In genomic region chr6:83215131-83216047, GRCh38 we compare ENCODE assay signal across 8 cellular contexts. TPM values are rescaled to one million over a fixed set of nuclear protein-coding genes. Genes with fewer than 3 reads are reported as not detected.
DNase-seq lines count a peak whose midpoint lies in the region; ATAC-seq and TF ChIP-seq lines count a peak whose summit lies in the region.

No MANE protein-coding gene starts in this region.

- H3K27me3 Mint-ChIP-seq in naive B cell: peaks cover 23 to 28% (median 25%) of the 10 kb centered on the region in 3 donors

- H3K27ac ChIP-seq in thoracic aorta: peak overlapping the region; percentile 55 to 71

- H3K4me1 Mint-ChIP-seq in naive B cell: no peaks in the 10 kb centered on the region

- TF ChIP-seq CTCF in epithelial cell of esophagus (IDR thresholded peaks at IDR 0.05; ENCODE audit: insufficient read depth, low read depth, low read length, missing control alignments): peak; percentile 96
- peak; percentile 63 for TF ChIP-seq CTCF in thoracic aorta (IDR thresholded peaks at IDR 0.05)

- H3K4me1 ChIP-seq in thoracic aorta (ENCODE audit: control insufficient read depth in 1 of 2, low read depth in 2 of 2): peaks cover 0 to 17% of the 10 kb centered on the region in 2 donors

- H3K27me3 ChIP-seq in thoracic aorta (replicated peaks; ENCODE audit: insufficient read depth): no peaks in the 10 kb centered on the region

- no peak overlapping the region for H3K4me3 Mint-ChIP-seq in naive B cell

- no peaks in the 10 kb centered on the region for H3K9me3 ChIP-seq in thoracic aorta

- no peaks in the 10 kb centered on the region for H3K36me3 ChIP-seq in thoracic aorta

- H3K4me3 ChIP-seq in epithelial cell of esophagus (ENCODE audit: low read length) (no peak overlapping the region), thoracic aorta (no peak overlapping the region)

- peak overlapping the region in 1 of 6 donors; percentile 64 for H3K27ac Mint-ChIP-seq in naive B cell

- H3K9me3 Mint-ChIP-seq in naive B cell: no peaks in the 10 kb centered on the region

- ATAC-seq in GM21360 (IDR thresholded peaks at IDR 0.05; ENCODE audit: unreplicated experiment) (peak; percentile 100), HG03565 (IDR thresholded peaks at IDR 0.05; ENCODE audit: unreplicated experiment) (peak; percentile 99), naive B cell (ENCODE audit: low read depth in 2 of 2) (peak; percentile 93 to 98), thoracic aorta (ENCODE audit: insufficient number of reproducible peaks, low FRiP score, low read depth) (peak; percentile 58)

- no peaks in the 10 kb centered on the region for H3K36me3 Mint-ChIP-seq in naive B cell

- DNase-seq in DMS53 treated with DMSO at 0.1 percent for 48 hours (lab: John Stamatoyannopoulos, UW; ENCODE audit: unreplicated experiment): peak; percentile 18
- peak; percentile 75 for DNase-seq in NCI-H774 (lab: John Stamatoyannopoulos, UW)
- peak; percentile 66 for DNase-seq in activated CD8-positive, alpha-beta memory T cell treated with anti-CD3 and anti-CD28 coated beads for 24 hours
- DNase-seq in epithelial cell of esophagus (ENCODE audit: low read depth): peak; percentile 73
- peak; percentile 51 for DNase-seq in naive B cell
- DNase-seq in thoracic aorta (ENCODE audit: low spot score): no peak

RNA-seq across cellular contexts. Expression of gene RWDD2A, which starts 22.2 kb away (rescaled TPM):
- 1 to 10 TPM; 1.9 to 4.1 (median 2.5) TPM for polyA plus RNA-seq in naive B cell (ENCODE audit: low read depth in 6 of 6)
- total RNA-seq in thoracic aorta: 1 to 10 TPM; 4.3 to 7.0 TPM

RNA-seq across cellular contexts. Expression of gene PGM3, which starts 22.3 kb away (rescaled TPM):
- polyA plus RNA-seq in naive B cell (ENCODE audit: low read depth in 6 of 6): 10 to 100 TPM in 3 of 6 donors, 1 to 10 TPM in 3; 8.0 to 12.6 (median 9.7) TPM
- total RNA-seq in thoracic aorta: 10 to 100 TPM; 30.8 to 33.4 TPM
